In genomic region chr13:110411316-110412105, GRCh38 we compare ENCODE assay signal across 8 cellular contexts.
DNase-seq lines count a peak whose midpoint lies in the region; ATAC-seq and TF ChIP-seq lines count a peak whose summit lies in the region.

No MANE protein-coding gene starts in this region.

- TF ChIP-seq CTCF in C4-2B (conservative IDR thresholded peaks at IDR 0.05) (no peak), MCF 10A (IDR thresholded peaks at IDR 0.05; ENCODE audit: unreplicated experiment) (no peak), omental fat pad (IDR thresholded peaks at IDR 0.05) (no peak)

- no peaks in the 10 kb centered on the region for H3K36me3 Mint-ChIP-seq in MCF 10A (ENCODE audit: insufficient read depth, unreplicated experiment)

- H3K4me3 Mint-ChIP-seq in MCF 10A (ENCODE audit: unreplicated experiment): no peak overlapping the region

- CTCF ChIA-PET in MCF 10A (lab: Yijun Ruan, JAX): interaction anchor here (0.5 to 3.9 kb wide), 38 partner anchors 9 to 1550 kb away, joined by 3 to 32 read pairs (median 4); no protein-coding TSS in a partner anchor

- POLR2A ChIA-PET in MCF 10A (lab: Yijun Ruan, JAX): interaction anchor here (0.5 to 1.6 kb wide), 15 partner anchors 12 to 190 kb away, joined by 3 to 9 read pairs (median 4); partner anchors contain the start of genes COL4A1 and COL4A2

- peak; percentile 10 for ATAC-seq in HG02759 (IDR thresholded peaks at IDR 0.05; ENCODE audit: unreplicated experiment)
- peak; percentile 3 for ATAC-seq in omental fat pad (ENCODE audit: low FRiP score)
- no peak for ATAC-seq in GM21526 (IDR thresholded peaks at IDR 0.05; ENCODE audit: low FRiP score, unreplicated experiment)

- intact Hi-C loops in MCF 10A (cut with micrococcal nuclease): loop anchor here (1.0 kb wide), 9 partner anchors 14 to 189 kb away; partner anchors contain the start of genes COL4A1 and COL4A2

- DNase-seq in MCF 10A (ENCODE audit: unreplicated experiment): no peak
- DNase-seq in omental fat pad (ENCODE audit: low spot score): no peak
- no peak for DNase-seq in stimulated activated CD4-positive, alpha-beta T cell treated with anti-CD3 and anti-CD28 coated beads, Interleukin-1b, Interleukin-23, amount 100 ng/mL, for 48 hours
- DNase-seq in putamen (ENCODE audit: low spot score): no peak
- no peak for DNase-seq in stimulated activated CD4-positive, alpha-beta T cell treated with anti-CD3 and anti-CD28 coated beads, Interleukin-4, amount 100 ng/mL, for 1 hour

- H3K27ac Mint-ChIP-seq in MCF 10A (ENCODE audit: low read depth, unreplicated experiment): peak overlapping the region; percentile 76

- no peaks in the 10 kb centered on the region for H3K27me3 Mint-ChIP-seq in MCF 10A (ENCODE audit: insufficient read depth, unreplicated experiment)

- peaks cover 40% of the 10 kb centered on the region for H3K4me1 Mint-ChIP-seq in MCF 10A (ENCODE audit: insufficient read depth, unreplicated experiment)

- no TSS peak for BruUV-seq in MCF 10A (replicated peaks; lab: Mats Ljungman, UMichigan)

- H3K9me3 Mint-ChIP-seq in MCF 10A (ENCODE audit: unreplicated experiment): no peaks in the 10 kb centered on the region

- H3K27ac ChIP-seq in C4-2B: peak overlapping the region; percentile 5; the same call in 1 of the 2 replicates
